In genomic region chr11:43541993-43542392, GRCh38 we compare ENCODE assay signal across 17 cellular contexts.
A peak's percentile ranks its signal among the peaks of the same experiment; 100 is the strongest.
DNase-seq lines count a peak whose midpoint lies in the region; ATAC-seq and TF ChIP-seq lines count a peak whose summit lies in the region.
"Had no signal": no experiment of that assay in that cellular context is flagged by ENCODE, and none has a peak within 500 bp of the region (broad histone marks: within the 10 kb centered on the region; RNA-seq: fewer than 3 reads in every experiment).

No MANE protein-coding gene starts in this region.

- H3K9me3 ChIP-seq in GM23248 (ENCODE audit: low read depth) (no peaks in the 10 kb centered on the region), psoas muscle (no peaks in the 10 kb centered on the region)
- H3K9me3 ChIP-seq: BE2C, Caco-2 had no signal

- no peaks in the 10 kb centered on the region for H3F3A ChIP-seq in GM23248 (ENCODE audit: insufficient read depth)

- H3K4me1 ChIP-seq in GM23248 (ENCODE audit: insufficient read depth) (peaks cover 8% of the 10 kb centered on the region), psoas muscle (no peaks in the 10 kb centered on the region)
- H3K4me1 ChIP-seq: BE2C, Caco-2, HAP-1 had no signal

- no peaks in the 10 kb centered on the region for H3K9me2 ChIP-seq in GM23248 (ENCODE audit: insufficient read depth)

- no peak overlapping the region for H3K27ac ChIP-seq in GM23248
- no peak overlapping the region for H3K27ac ChIP-seq in psoas muscle
- H3K27ac ChIP-seq: HL-60 had no signal

- H3K36me3 ChIP-seq in GM23248 (ENCODE audit: low read depth) (no peaks in the 10 kb centered on the region), psoas muscle (ENCODE audit: insufficient read depth in 1 of 2, low read depth in 1 of 2) (no peaks in the 10 kb centered on the region)
- H3K36me3 ChIP-seq: BE2C, HAP-1 had no signal

- WGBS in GM23248 (ENCODE audit: low coverage in 1 of 2, low lambda C conversion rate in 2 of 2, missing lambda C conversion rate in 2 of 2), 2 experiments = 47 to 69% methylated on average over 2 of the region's 2 CpGs
- 82 to 89% (median 85%) methylated on average over 2 of the region's 2 CpGs for WGBS in psoas muscle, 3 donors

- peaks cover 27% of the 10 kb centered on the region for H3K27me3 ChIP-seq in GM23248 (replicated peaks; ENCODE audit: insufficient read depth)
- peaks cover 4 to 43% (median 9%) of the 10 kb centered on the region in 3 donors for H3K27me3 ChIP-seq in psoas muscle (ENCODE audit: insufficient read depth in 3 of 3, low read length in 2 of 3)
- H3K27me3 ChIP-seq: BE2C had no signal

- H3K4me3 ChIP-seq in GM23248 (no peak overlapping the region), fibroblast of mammary gland (ENCODE audit: control insufficient read depth, low read depth, low read length) (no peak overlapping the region), psoas muscle (no peak overlapping the region)
- H3K4me3 ChIP-seq: HAP-1 had no signal

- ATAC-seq in natural killer cell = no peak
- ATAC-seq in psoas muscle = no peak

- no peak overlapping the region for H3K27ac Mint-ChIP-seq in neural crest cell (ENCODE audit: unreplicated experiment)
- H3K27ac Mint-ChIP-seq in natural killer cell = no peak overlapping the region
- H3K27ac Mint-ChIP-seq: CD4-positive, CD25-positive, alpha-beta regulatory T cell; CD8-positive, alpha-beta memory T cell; IgD-negative memory B cell had no signal

- no peak overlapping the region for H3K4me2 ChIP-seq in GM23248 (ENCODE audit: unreplicated experiment)

- TF ChIP-seq CTCF in fibroblast of mammary gland (conservative IDR thresholded peaks at IDR 0.05; ENCODE audit: control insufficient read depth, insufficient read depth, low read depth, low read length) (no peak), neural crest cell (conservative IDR thresholded peaks at IDR 0.05) (no peak), natural killer cell (IDR thresholded peaks at IDR 0.05) (no peak), psoas muscle (IDR thresholded peaks at IDR 0.05) (no peak)

- H3K4me1 Mint-ChIP-seq in neural crest cell = peaks cover 32% of the 10 kb centered on the region
- no peaks in the 10 kb centered on the region for H3K4me1 Mint-ChIP-seq in natural killer cell
- H3K4me1 Mint-ChIP-seq: IgD-negative memory B cell had no signal

- H3K79me2 ChIP-seq in GM23248 (ENCODE audit: insufficient read depth) = no peaks in the 10 kb centered on the region

- DNase-seq in GM23248 (peak; percentile 53), NCI-H226 (peak; percentile 16), fibroblast of mammary gland (ENCODE audit: low read depth) (peak; percentile 10), neural crest cell (ENCODE audit: low read depth, low spot score) (no peak), natural killer cell (no peak), psoas muscle (no peak)
- no peak for DNase-seq in activated CD8-positive, alpha-beta memory T cell treated with anti-CD3 and anti-CD28 coated beads, Interleukin-2, amount 50 U/mL, for 48 hours
- no peak for DNase-seq in activated T-cell treated with anti-CD3 and anti-CD28 coated beads, Interleukin-2, amount 50 U/mL, for 1 hour
- DNase-seq: BE2C; C1 segment of cervical spinal cord; Caco-2; CD4-positive, CD25-positive, alpha-beta regulatory T cell; CD8-positive, alpha-beta memory T cell; KBM-7 had no signal

- H3K4me3 Mint-ChIP-seq in neural crest cell (peak overlapping the region; percentile 32), natural killer cell (no peak overlapping the region)
- H3K4me3 Mint-ChIP-seq: CD4-positive, CD25-positive, alpha-beta regulatory T cell; CD8-positive, alpha-beta memory T cell; IgD-negative memory B cell had no signal

- no peak overlapping the region for H2AFZ ChIP-seq in GM23248

- peaks cover 10% of the 10 kb centered on the region for H3K9me3 Mint-ChIP-seq in neural crest cell
- no peaks in the 10 kb centered on the region for H3K9me3 Mint-ChIP-seq in natural killer cell

- H3K27me3 Mint-ChIP-seq in neural crest cell (ENCODE audit: low read depth) (no peaks in the 10 kb centered on the region), natural killer cell (ENCODE audit: low read depth in 2 of 2) (peaks cover 9 to 35% of the 10 kb centered on the region in 2 donors)

- in situ Hi-C loops in GM23248 (cut with MboI) = no loop called here

- peaks cover 2% of the 10 kb centered on the region for H3K36me3 Mint-ChIP-seq in neural crest cell (ENCODE audit: low read depth)
- H3K36me3 Mint-ChIP-seq in natural killer cell = no peaks in the 10 kb centered on the region
- H3K36me3 Mint-ChIP-seq: CD4-positive, CD25-positive, alpha-beta regulatory T cell had no signal

- no peaks in the 10 kb centered on the region for H4K20me1 ChIP-seq in GM23248 (ENCODE audit: insufficient read depth)

- H3K9ac ChIP-seq in GM23248 = no peak overlapping the region

- intact Hi-C loops in natural killer cell (cut with micrococcal nuclease) (no loop called here), psoas muscle (cut with DNase I) (no loop called here)

Comparison
In these comparisons a context has a peak if more than half of its experiments do, and no peak if none do; other contexts are left out.
1. DNase-seq: peak in GM23248 (single experiment), NCI-H226 (single experiment) and fibroblast of mammary gland (single experiment); none in neural crest cell (single experiment), natural killer cell (single experiment), psoas muscle (0 of 2), activated CD8-positive, alpha-beta memory T cell treated with anti-CD3 and anti-CD28 coated beads, Interleukin-2, amount 50 U/mL, for 48 hours (single experiment) and activated T-cell treated with anti-CD3 and anti-CD28 coated beads, Interleukin-2, amount 50 U/mL, for 1 hour (single experiment).